1 cellular context compared by ENCODE assay signal in the genomic region with DNA sequence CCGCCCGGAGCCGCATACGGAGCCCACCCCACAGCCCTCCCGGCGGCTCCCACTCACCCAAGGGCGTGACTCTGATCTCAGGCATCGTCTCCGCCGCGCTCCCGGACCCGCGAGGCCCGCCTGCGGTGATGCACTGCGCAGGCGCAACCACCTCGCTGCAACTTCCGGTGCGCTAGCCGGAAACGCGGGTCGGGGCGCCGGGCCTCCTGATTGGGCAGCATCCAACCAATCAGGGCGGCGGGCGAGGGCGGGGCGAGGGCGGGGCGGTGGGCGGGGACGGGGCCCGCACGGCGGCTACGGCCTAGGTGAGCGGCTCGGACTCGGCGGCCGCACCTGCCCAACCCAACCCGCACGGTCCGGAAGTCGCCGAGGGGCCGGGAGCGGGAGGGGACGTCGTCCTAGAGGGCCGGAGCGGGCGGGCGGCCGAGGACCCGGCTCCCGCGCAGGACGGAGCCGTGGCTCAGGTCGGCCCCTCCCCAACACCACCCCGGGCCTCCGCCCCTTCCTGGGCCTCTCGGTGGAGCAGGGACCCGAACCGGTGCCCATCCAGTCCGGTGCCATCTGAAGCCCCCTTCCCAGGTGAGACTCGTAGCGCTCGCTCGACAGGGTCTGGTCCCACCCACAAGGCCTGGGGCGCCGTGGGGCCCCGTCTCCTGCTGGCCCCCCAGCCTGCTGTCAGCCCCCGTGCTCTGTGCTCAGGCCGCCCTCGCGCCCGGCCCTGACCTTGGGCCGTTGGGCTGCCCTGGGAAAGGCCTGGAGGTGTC.
A peak's percentile ranks its signal among the peaks of the same experiment; 100 is the strongest.
TF ChIP-seq lines count a peak whose summit lies in the region.

TSS of gene CPTP (plus strand) at position 279 of the 764 bp plus-strand sequence. CDS start 2,109 bp downstream, outside the sequence.
TSS of gene INTS11 (minus strand) at position 137 of the 764 bp plus-strand sequence. CDS start at position 85, 52 bp downstream.

TF ChIP-seq in HepG2, 621 proteins besides CTCF, POLR2A, EP300 and RAD21 (continued from another document and continues in another):
- TF ChIP-seq ZBTB40 (IDR thresholded peaks at IDR 0.05) (peak; percentile 63), ZBTB40 (CRISPR knock-in tag; IDR thresholded peaks at IDR 0.05) (no peak; the same call in none of the 2 replicates), FUBP1 (CRISPR knock-in tag; IDR thresholded peaks at IDR 0.05; ENCODE audit: borderline replicate concordance) (no peak), ZNF800 (CRISPR knock-in tag; IDR thresholded peaks at IDR 0.05) (peak; percentile 33; the same call in 1 of the 2 replicates), PRMT3 (CRISPR knock-in tag; IDR thresholded peaks at IDR 0.05; ENCODE audit: borderline replicate concordance, low read depth) (no peak), ZMYM3 (CRISPR knock-in tag; IDR thresholded peaks at IDR 0.05) (0 out of 2 replicates have a peak, but pooled peaks have one; percentile 11), ZFX (CRISPR knock-in tag; IDR thresholded peaks at IDR 0.05; ENCODE audit: low read depth) (peak; percentile 91), ZNF530 (CRISPR knock-in tag; IDR thresholded peaks at IDR 0.05; ENCODE audit: low read depth) (0 out of 2 replicates have a peak, but pooled peaks have one; percentile 33), ZNF460 (CRISPR knock-in tag; IDR thresholded peaks at IDR 0.05; ENCODE audit: borderline replicate concordance) (no peak), ZBTB25 (CRISPR knock-in tag; IDR thresholded peaks at IDR 0.05) (no peak), NCOA1 (CRISPR knock-in tag; IDR thresholded peaks at IDR 0.05) (peak; percentile 30; the same call in 1 of the 2 replicates), PCBP1 (IDR thresholded peaks at IDR 0.05; ENCODE audit: borderline replicate concordance, low read depth, low read length) (0 out of 2 replicates have a peak, but pooled peaks have one; percentile 20), ZSCAN21 (CRISPR knock-in tag; IDR thresholded peaks at IDR 0.05; ENCODE audit: borderline replicate concordance) (no peak), ZNF264 (CRISPR knock-in tag; IDR thresholded peaks at IDR 0.05) (0 out of 2 replicates have a peak, but pooled peaks have one; percentile 8), GPN1 (CRISPR knock-in tag; IDR thresholded peaks at IDR 0.05; ENCODE audit: borderline replicate concordance) (no peak), ZNF619 (CRISPR knock-in tag; IDR thresholded peaks at IDR 0.05) (0 out of 2 replicates have a peak, but pooled peaks have one; percentile 11), KMT2A (CRISPR knock-in tag; IDR thresholded peaks at IDR 0.05) (peak; percentile 60; the same call in 1 of the 2 replicates), ZNF616 (CRISPR knock-in tag; IDR thresholded peaks at IDR 0.05; ENCODE audit: low read depth) (0 out of 2 replicates have a peak, but pooled peaks have one; percentile 65), PHF5A (CRISPR knock-in tag; IDR thresholded peaks at IDR 0.05; ENCODE audit: low read depth, unreplicated experiment) (no peak), ELF4 (CRISPR knock-in tag; IDR thresholded peaks at IDR 0.05; ENCODE audit: borderline replicate concordance) (0 out of 2 replicates have a peak, but pooled peaks have one; percentile 35), SP5 (CRISPR knock-in tag; IDR thresholded peaks at IDR 0.05; ENCODE audit: borderline replicate concordance, low read depth) (peak; percentile 17; the same call in 1 of the 2 replicates), ZNF569 (CRISPR knock-in tag; IDR thresholded peaks at IDR 0.05; ENCODE audit: borderline replicate concordance) (no peak), ZNF777 (CRISPR knock-in tag; IDR thresholded peaks at IDR 0.05) (peak; percentile 40; the same call in 1 of the 2 replicates), ZMYM4 (CRISPR knock-in tag; IDR thresholded peaks at IDR 0.05) (peak; percentile 28; the same call in 1 of the 2 replicates), GLI4 (CRISPR knock-in tag; IDR thresholded peaks at IDR 0.05; ENCODE audit: borderline replicate concordance) (peak; percentile 20; the same call in 1 of the 2 replicates), RXRA (CRISPR knock-in tag; IDR thresholded peaks at IDR 0.05) (peak; percentile 73), FOXA3 (CRISPR knock-in tag; IDR thresholded peaks at IDR 0.05) (no peak)
- TF ChIP-seq, protein P1, sequence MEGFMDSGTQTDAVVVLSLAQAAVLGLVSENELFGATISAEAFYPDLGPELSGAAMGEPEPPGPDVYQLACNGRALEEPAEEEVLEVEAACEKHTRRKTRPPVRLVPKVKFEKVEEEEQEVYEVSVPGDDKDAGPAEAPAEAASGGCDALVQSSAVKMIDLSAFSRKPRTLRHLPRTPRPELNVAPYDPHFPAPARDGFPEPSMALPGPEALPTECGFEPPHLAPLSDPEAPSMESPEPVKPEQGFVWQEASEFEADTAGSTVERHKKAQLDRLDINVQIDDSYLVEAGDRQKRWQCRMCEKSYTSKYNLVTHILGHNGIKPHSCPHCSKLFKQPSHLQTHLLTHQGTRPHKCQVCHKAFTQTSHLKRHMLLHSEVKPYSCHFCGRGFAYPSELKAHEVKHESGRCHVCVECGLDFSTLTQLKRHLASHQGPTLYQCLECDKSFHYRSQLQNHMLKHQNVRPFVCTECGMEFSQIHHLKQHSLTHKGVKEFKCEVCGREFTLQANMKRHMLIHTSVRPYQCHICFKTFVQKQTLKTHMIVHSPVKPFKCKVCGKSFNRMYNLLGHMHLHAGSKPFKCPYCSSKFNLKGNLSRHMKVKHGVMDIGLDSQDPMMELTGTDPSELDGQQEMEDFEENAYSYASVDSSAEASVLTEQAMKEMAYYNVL (CRISPR knock-in tag; IDR thresholded peaks at IDR 0.05; ENCODE audit: borderline replicate concordance), result peak; percentile 56
- TF ChIP-seq, protein P2, sequence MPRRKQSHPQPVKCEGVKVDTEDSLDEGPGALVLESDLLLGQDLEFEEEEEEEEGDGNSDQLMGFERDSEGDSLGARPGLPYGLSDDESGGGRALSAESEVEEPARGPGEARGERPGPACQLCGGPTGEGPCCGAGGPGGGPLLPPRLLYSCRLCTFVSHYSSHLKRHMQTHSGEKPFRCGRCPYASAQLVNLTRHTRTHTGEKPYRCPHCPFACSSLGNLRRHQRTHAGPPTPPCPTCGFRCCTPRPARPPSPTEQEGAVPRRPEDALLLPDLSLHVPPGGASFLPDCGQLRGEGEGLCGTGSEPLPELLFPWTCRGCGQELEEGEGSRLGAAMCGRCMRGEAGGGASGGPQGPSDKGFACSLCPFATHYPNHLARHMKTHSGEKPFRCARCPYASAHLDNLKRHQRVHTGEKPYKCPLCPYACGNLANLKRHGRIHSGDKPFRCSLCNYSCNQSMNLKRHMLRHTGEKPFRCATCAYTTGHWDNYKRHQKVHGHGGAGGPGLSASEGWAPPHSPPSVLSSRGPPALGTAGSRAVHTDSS (CRISPR knock-in tag; conservative IDR thresholded peaks at IDR 0.05), result 0 out of 2 replicates have a peak, but pooled peaks have one; percentile 18
